Comparison of ENCODE assay signal across 1 cellular context in genomic region chr20:20052074-20052970, GRCh38.
TF ChIP-seq lines count a peak whose summit lies in the region.

Gene CFAP61 (plus strand): TSS chr20:20052532. CDS start chr20:20056654, 4,122 bp downstream.
Gene CRNKL1 (minus strand): TSS chr20:20052466. CDS start chr20:20052342, 124 bp downstream.

TF ChIP-seq in HepG2, 621 proteins besides CTCF, POLR2A, EP300 and RAD21 (continued from another document and continues in another):
- TF ChIP-seq AHDC1 (CRISPR knock-in tag; IDR thresholded peaks at IDR 0.05; ENCODE audit: borderline replicate concordance) (0 out of 2 replicates have a peak, but pooled peaks have one; percentile 4), ZNF124 (CRISPR knock-in tag; IDR thresholded peaks at IDR 0.05) (peak; percentile 96), ZNF891 (CRISPR knock-in tag; IDR thresholded peaks at IDR 0.05) (peak; percentile 87; the same call in 1 of the 2 replicates), CBFB (CRISPR knock-in tag; IDR thresholded peaks at IDR 0.05) (peak; percentile 99), PLRG1 (conservative IDR thresholded peaks at IDR 0.05) (no peak), GLI4 (CRISPR knock-in tag; IDR thresholded peaks at IDR 0.05; ENCODE audit: borderline replicate concordance) (0 out of 2 replicates have a peak, but pooled peaks have one; percentile 56), ZNF841 (CRISPR knock-in tag; IDR thresholded peaks at IDR 0.05; ENCODE audit: borderline replicate concordance) (no peak), PHF21A (CRISPR knock-in tag; IDR thresholded peaks at IDR 0.05) (peak; percentile 87), MYPOP (CRISPR knock-in tag; IDR thresholded peaks at IDR 0.05) (peak; percentile 98), MTERF4 (CRISPR knock-in tag; IDR thresholded peaks at IDR 0.05) (peak; percentile 97), CREB3 (CRISPR knock-in tag; IDR thresholded peaks at IDR 0.05) (peak; percentile 92; the same call in 1 of the 2 replicates), NCOR1 (IDR thresholded peaks at IDR 0.05; ENCODE audit: borderline replicate concordance, low read length) (peak; percentile 60; the same call in 1 of the 2 replicates), RFX1 (IDR thresholded peaks at IDR 0.05) (peak; percentile 98), ZNF788 (CRISPR knock-in tag; IDR thresholded peaks at IDR 0.05; ENCODE audit: borderline replicate concordance) (peak; percentile 95; the same call in 1 of the 2 replicates), SKIL (CRISPR knock-in tag; IDR thresholded peaks at IDR 0.05; ENCODE audit: borderline replicate concordance) (peak; percentile 75; the same call in 1 of the 2 replicates), ARHGAP35 (CRISPR knock-in tag; IDR thresholded peaks at IDR 0.05; ENCODE audit: borderline replicate concordance) (peak; percentile 92; the same call in 1 of the 2 replicates), CCDC6 (CRISPR knock-in tag; IDR thresholded peaks at IDR 0.05) (peak; percentile 83; the same call in 1 of the 2 replicates), ZFP90 (CRISPR knock-in tag; IDR thresholded peaks at IDR 0.05; ENCODE audit: borderline replicate concordance) (peak; percentile 99), ZBTB14 (CRISPR knock-in tag; IDR thresholded peaks at IDR 0.05) (peak; percentile 66; the same call in 1 of the 2 replicates), GZF1 (CRISPR knock-in tag; IDR thresholded peaks at IDR 0.05) (peak; percentile 81; the same call in 1 of the 2 replicates), ZMAT5 (CRISPR knock-in tag; IDR thresholded peaks at IDR 0.05; ENCODE audit: borderline replicate concordance, low read depth) (no peak), ZNF790 (CRISPR knock-in tag; IDR thresholded peaks at IDR 0.05; ENCODE audit: borderline replicate concordance) (0 out of 2 replicates have a peak, but pooled peaks have one; percentile 84), PHF20 (CRISPR knock-in tag; IDR thresholded peaks at IDR 0.05) (peak; percentile 95), ZNF446 (CRISPR knock-in tag; IDR thresholded peaks at IDR 0.05) (no peak), ELF1 (CRISPR knock-in tag; IDR thresholded peaks at IDR 0.05) (peak; percentile 97), MIER3 (CRISPR knock-in tag; IDR thresholded peaks at IDR 0.05; ENCODE audit: borderline replicate concordance) (peak; percentile 96), CC2D1A (CRISPR knock-in tag; IDR thresholded peaks at IDR 0.05) (no peak; the same call in 1 of the 2 replicates), PRDM10 (CRISPR knock-in tag; IDR thresholded peaks at IDR 0.05; ENCODE audit: low read depth) (no peak; the same call in none of the 2 replicates), NFRKB (IDR thresholded peaks at IDR 0.05) (no peak), ATF7-NPFF (CRISPR knock-in tag; IDR thresholded peaks at IDR 0.05; ENCODE audit: low read depth) (peak; percentile 98), KDM5A (IDR thresholded peaks at IDR 0.05; ENCODE audit: borderline replicate concordance, low read length) (peak; percentile 97), ZNF615 (CRISPR knock-in tag; IDR thresholded peaks at IDR 0.05; ENCODE audit: borderline replicate concordance) (no peak), RCOR2 (CRISPR knock-in tag; IDR thresholded peaks at IDR 0.05) (no peak), YY1 (IDR thresholded peaks at IDR 0.05; ENCODE audit: insufficient read depth, insufficient replicate concordance, low read depth, low read length) (peak; percentile 92), LBX2 (CRISPR knock-in tag; IDR thresholded peaks at IDR 0.05; ENCODE audit: borderline replicate concordance) (peak; percentile 94), DR1 (CRISPR knock-in tag; IDR thresholded peaks at IDR 0.05) (peak; percentile 92), ZNF12 (CRISPR knock-in tag; IDR thresholded peaks at IDR 0.05) (peak; percentile 84), ZNF800 (CRISPR knock-in tag; IDR thresholded peaks at IDR 0.05) (peak; percentile 92), ZFP36 (IDR thresholded peaks at IDR 0.05; ENCODE audit: borderline replicate concordance, low read depth, low read length, partially characterized antibody) (peak; percentile 4), ZNF292 (CRISPR knock-in tag; IDR thresholded peaks at IDR 0.05; ENCODE audit: borderline replicate concordance, low read depth) (peak; percentile 80)
